14 cellular contexts compared by ENCODE assay signal in the genomic region with DNA sequence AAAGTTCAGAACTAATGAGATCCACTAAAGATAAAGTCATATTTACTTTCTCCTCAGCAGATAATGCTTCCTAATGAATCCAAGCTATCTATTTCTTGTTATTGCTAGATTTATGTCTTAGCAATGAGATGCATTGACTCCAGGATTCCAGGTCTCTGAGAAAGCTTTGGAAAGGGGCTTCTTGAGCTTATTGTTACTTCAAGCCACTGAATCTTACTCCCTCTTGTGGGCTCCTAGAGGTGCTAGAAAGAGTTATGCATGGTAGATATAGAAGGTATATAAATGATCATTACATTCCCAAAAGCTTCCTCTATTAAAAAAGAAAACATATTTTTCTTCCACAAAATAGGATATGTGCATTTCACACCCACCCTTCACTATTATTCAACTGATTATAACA.
A peak's percentile ranks its signal among the peaks of the same experiment; 100 is the strongest.
DNase-seq lines count a peak whose midpoint lies in the region; ATAC-seq and TF ChIP-seq lines count a peak whose summit lies in the region.
"Had no signal": no experiment of that assay in that cellular context is flagged by ENCODE, and none has a peak within 500 bp of the region (broad histone marks: within the 10 kb centered on the region; RNA-seq: fewer than 3 reads in every experiment).

No MANE protein-coding gene starts in this region.

- no peaks in the 10 kb centered on the region for H3K9me3 ChIP-seq in BE2C
- H3K9me3 ChIP-seq: body of pancreas had no signal

- no peak overlapping the region for H3K4me3 ChIP-seq in BE2C (ENCODE audit: low read depth, low read length)
- H3K4me3 ChIP-seq: body of pancreas had no signal

- no peaks in the 10 kb centered on the region for H3K27me3 Mint-ChIP-seq in activated T-helper 17 cell treated with anti-CD3 and anti-CD28 coated beads, Interleukin-2, amount 50 U/mL, for 72 hours
- H3K27me3 Mint-ChIP-seq: activated CD4-positive, alpha-beta T cell treated with anti-CD3 and anti-CD28 coated beads for 36 hours had no signal

- H3K4me1 Mint-ChIP-seq in activated T-helper 17 cell treated with anti-CD3 and anti-CD28 coated beads, Interleukin-2, amount 50 U/mL, for 72 hours: no peaks in the 10 kb centered on the region
- H3K4me1 Mint-ChIP-seq: activated CD4-positive, alpha-beta T cell treated with anti-CD3 and anti-CD28 coated beads for 36 hours; immature natural killer cell had no signal

- H3K9me3 Mint-ChIP-seq in activated T-helper 17 cell treated with anti-CD3 and anti-CD28 coated beads, Interleukin-2, amount 50 U/mL, for 72 hours: peaks cover 12% of the 10 kb centered on the region

- H3K36me3 Mint-ChIP-seq in activated T-helper 17 cell treated with anti-CD3 and anti-CD28 coated beads, Interleukin-2, amount 50 U/mL, for 72 hours (ENCODE audit: low read depth): no peaks in the 10 kb centered on the region
- H3K36me3 Mint-ChIP-seq: immature natural killer cell had no signal

- H3K27ac Mint-ChIP-seq in activated T-helper 17 cell treated with anti-CD3 and anti-CD28 coated beads, Interleukin-2, amount 50 U/mL, for 72 hours: no peak overlapping the region
- H3K27ac Mint-ChIP-seq: activated CD4-positive, alpha-beta T cell treated with anti-CD3 and anti-CD28 coated beads for 36 hours; immature natural killer cell had no signal

- H3K4me3 Mint-ChIP-seq in activated T-helper 17 cell treated with anti-CD3 and anti-CD28 coated beads, Interleukin-2, amount 50 U/mL, for 72 hours: no peak overlapping the region
- H3K4me3 Mint-ChIP-seq: activated CD4-positive, alpha-beta T cell treated with anti-CD3 and anti-CD28 coated beads for 36 hours; immature natural killer cell had no signal

- no peak for DNase-seq in BE2C
- peak; percentile 13 to 18 for DNase-seq in Kasumi-1 (lab: John Stamatoyannopoulos, UW)
- DNase-seq in cerebellum (ENCODE audit: low spot score): peak; percentile 8
- DNase-seq in kidney glomerular epithelial cell (lab: John Stamatoyannopoulos, UW): peak; percentile 20
- DNase-seq in OCI-M1 (lab: John Stamatoyannopoulos, UW): no peak
- DNase-seq: activated CD4-positive, alpha-beta T cell treated with anti-CD3 and anti-CD28 coated beads for 36 hours; body of pancreas; immature natural killer cell; NCI-H2107; substantia nigra had no signal

- no peaks in the 10 kb centered on the region for H3K27me3 ChIP-seq in BE2C
- H3K27me3 ChIP-seq: body of pancreas had no signal

- no peak for ATAC-seq in activated CD4-positive, CD25-positive, alpha-beta regulatory T cell treated with anti-CD3 and anti-CD28 coated beads, Interleukin-2, amount 50 U/mL, for 24 hours
- ATAC-seq in GM21717 (IDR thresholded peaks at IDR 0.05; ENCODE audit: unreplicated experiment): no peak
- ATAC-seq in activated T-helper 17 cell treated with anti-CD3 and anti-CD28 coated beads, Interleukin-2, amount 50 U/mL, for 72 hours (replicated peaks): no peak
- ATAC-seq: activated CD4-positive, alpha-beta T cell treated with anti-CD3 and anti-CD28 coated beads for 36 hours; body of pancreas; sciatic nerve had no signal

- peak; percentile 51 for TF ChIP-seq CTCF in BE2C (IDR thresholded peaks at IDR 0.05; ENCODE audit: low read depth, low read length)

- H3K36me3 ChIP-seq in BE2C: no peaks in the 10 kb centered on the region

- H3K4me1 ChIP-seq in BE2C: no peaks in the 10 kb centered on the region
- H3K4me1 ChIP-seq: body of pancreas had no signal

Comparison
In these comparisons a context has a peak if more than half of its experiments do, and no peak if none do; other contexts are left out.
1. DNase-seq: peak in Kasumi-1 (2 of 2), cerebellum (single experiment) and kidney glomerular epithelial cell (single experiment); none in BE2C (single experiment) and OCI-M1 (single experiment).